ENCODE assay signal across 8 cellular contexts in the genomic region with DNA sequence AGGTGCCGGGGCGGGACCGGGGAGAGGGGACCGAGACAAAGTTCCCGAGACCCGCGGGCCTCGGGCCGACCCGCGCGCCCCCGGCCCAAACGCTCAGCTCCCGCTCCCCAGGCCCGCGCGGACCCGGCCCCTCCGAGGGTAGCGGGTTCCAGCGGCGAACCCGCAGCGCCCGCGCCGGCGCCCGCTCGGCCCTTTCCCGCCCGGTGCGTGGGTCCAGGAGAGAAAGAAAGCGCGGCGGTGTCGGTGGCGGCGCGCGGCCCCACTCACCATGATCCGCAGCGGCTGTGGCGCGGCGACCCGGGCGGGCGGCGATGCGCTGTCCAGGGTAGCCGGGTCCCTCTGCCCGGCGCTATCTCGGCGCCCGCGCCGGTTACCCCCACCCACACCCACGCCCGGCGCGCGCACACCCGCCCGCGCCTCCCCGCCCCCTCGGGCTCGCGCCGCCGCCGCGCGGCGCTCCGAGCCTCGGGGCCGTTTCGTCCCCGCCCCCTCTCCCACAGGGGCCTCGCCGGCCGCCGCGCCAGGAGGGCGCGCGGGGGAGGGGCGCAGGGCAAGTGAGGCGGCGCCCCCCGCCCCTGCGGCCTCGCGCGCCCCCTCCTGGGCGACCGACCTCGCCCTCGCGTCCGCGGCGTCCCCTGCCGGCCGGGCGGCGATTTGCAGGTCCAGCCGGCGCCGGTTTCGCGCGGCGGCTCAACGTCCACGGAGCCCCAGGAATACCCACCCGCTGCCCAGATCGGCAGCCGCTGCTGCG. TPM values are rescaled to one million over a fixed set of nuclear protein-coding genes. Genes with fewer than 3 reads are reported as not detected.
DNase-seq lines count a peak whose midpoint lies in the region; ATAC-seq and TF ChIP-seq lines count a peak whose summit lies in the region.

A gene with protein sequence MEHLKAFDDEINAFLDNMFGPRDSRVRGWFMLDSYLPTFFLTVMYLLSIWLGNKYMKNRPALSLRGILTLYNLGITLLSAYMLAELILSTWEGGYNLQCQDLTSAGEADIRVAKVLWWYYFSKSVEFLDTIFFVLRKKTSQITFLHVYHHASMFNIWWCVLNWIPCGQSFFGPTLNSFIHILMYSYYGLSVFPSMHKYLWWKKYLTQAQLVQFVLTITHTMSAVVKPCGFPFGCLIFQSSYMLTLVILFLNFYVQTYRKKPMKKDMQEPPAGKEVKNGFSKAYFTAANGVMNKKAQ (minus strand): TSS at position 345 of the 751 bp plus-strand sequence. CDS start 75 bp downstream, at position 270.

- H3K27ac ChIP-seq in fibroblast of lung (ENCODE audit: insufficient read depth, low read length) = no peak within 1 kb of the TSS

- no peaks in the 10 kb centered on the region for H3K9me3 ChIP-seq in fibroblast of lung (ENCODE audit: control insufficient read depth, insufficient read depth, low read depth, low read length)
- H3K9me3 ChIP-seq in neuron (ENCODE audit: low read length) = no peaks in the 10 kb centered on the region

- peaks cover 2% of the 10 kb centered on the region for H3K9me3 Mint-ChIP-seq in activated CD8-positive, alpha-beta memory T cell treated with anti-CD3 and anti-CD28 coated beads, Interleukin-2, amount 10 ng/mL, durations not matched to agents 7 days and 5 days (ENCODE audit: low read depth)
- H3K9me3 Mint-ChIP-seq in activated CD4-positive, alpha-beta memory T cell treated with anti-CD3 and anti-CD28 coated beads for 36 hours = no peaks in the 10 kb centered on the region

- peaks cover 2% of the 10 kb centered on the region for H3K36me3 Mint-ChIP-seq in activated CD8-positive, alpha-beta memory T cell treated with anti-CD3 and anti-CD28 coated beads, Interleukin-2, amount 10 ng/mL, durations not matched to agents 7 days and 5 days
- no peaks in the 10 kb centered on the region for H3K36me3 Mint-ChIP-seq in activated CD4-positive, alpha-beta memory T cell treated with anti-CD3 and anti-CD28 coated beads for 36 hours

- H3K4me2 ChIP-seq in fibroblast of lung (ENCODE audit: extremely low read depth, insufficient read depth, low read length) = peak within 1 kb of the TSS; percentile 59

- intact Hi-C loops in activated CD4-positive, alpha-beta memory T cell treated with anti-CD3 and anti-CD28 coated beads for 36 hours (cut with micrococcal nuclease) = no loop called here

- no peak for DNase-seq in activated CD8-positive, alpha-beta memory T cell treated with anti-CD3 and anti-CD28 coated beads, Interleukin-2, amount 10 ng/mL, durations not matched to agents 7 days and 5 days
- DNase-seq in activated CD8-positive, alpha-beta memory T cell treated with anti-CD3 and anti-CD28 coated beads for 24 hours = no peak
- DNase-seq in HUDEP-2 (lab: John Stamatoyannopoulos, UW; ENCODE audit: unreplicated experiment in 76 of 76) (peak in 53 of 76 experiments; percentile 23 to 85 (median 59)), fibroblast of lung (ENCODE audit: low read depth in 2 of 2) (peak; percentile 37 to 54)
- peak; percentile 27 for DNase-seq in activated CD4-positive, alpha-beta memory T cell treated with anti-CD3 and anti-CD28 coated beads for 36 hours

- no peaks in the 10 kb centered on the region for H3K36me3 ChIP-seq in fibroblast of lung (ENCODE audit: control insufficient read depth, insufficient read depth, low read length)
- no peaks in the 10 kb centered on the region for H3K36me3 ChIP-seq in neuron (ENCODE audit: insufficient read depth, low read length)

- peak; percentile 43 to 48 for TF ChIP-seq CTCF in fibroblast of lung (conservative IDR thresholded peaks at IDR 0.05 in 1 of 2, IDR thresholded peaks at IDR 0.05 in 1 of 2; ENCODE audit: low read depth in 1 of 2, low read length in 2 of 2)

- no peaks in the 10 kb centered on the region for H3K79me2 ChIP-seq in fibroblast of lung (ENCODE audit: control insufficient read depth, insufficient read depth, low read length)

- peak; percentile 80 for ATAC-seq in activated CD8-positive, alpha-beta memory T cell treated with anti-CD3 and anti-CD28 coated beads, Interleukin-2, amount 10 ng/mL, durations not matched to agents 7 days and 5 days
- ATAC-seq in GM21619 (IDR thresholded peaks at IDR 0.05; ENCODE audit: unreplicated experiment) = no peak
- ATAC-seq in GM21737 (IDR thresholded peaks at IDR 0.05; ENCODE audit: unreplicated experiment) = no peak

- H2AFZ ChIP-seq in fibroblast of lung (ENCODE audit: low read length) = peak within 1 kb of the TSS; percentile 21
- H2AFZ ChIP-seq in neuron (ENCODE audit: low read depth, low read length) = peak within 1 kb of the TSS; percentile 87

- H3K27me3 Mint-ChIP-seq in activated CD8-positive, alpha-beta memory T cell treated with anti-CD3 and anti-CD28 coated beads, Interleukin-2, amount 10 ng/mL, durations not matched to agents 7 days and 5 days = peaks cover 77% of the 10 kb centered on the region
- H3K27me3 Mint-ChIP-seq in activated CD4-positive, alpha-beta memory T cell treated with anti-CD3 and anti-CD28 coated beads for 36 hours = peaks cover 46% of the 10 kb centered on the region

- peak within 1 kb of the TSS; percentile 23 for H3K9ac ChIP-seq in fibroblast of lung (ENCODE audit: insufficient read depth, low read length)

- no peaks in the 10 kb centered on the region for H4K20me1 ChIP-seq in fibroblast of lung (ENCODE audit: control insufficient read depth, extremely low read depth, insufficient read depth, low read length)

- H3K4me1 ChIP-seq in fibroblast of lung (ENCODE audit: control insufficient read depth, extremely low read depth, insufficient read depth, low read length) (no peaks in the 10 kb centered on the region), neuron (ENCODE audit: insufficient read depth, low read length) (peaks cover 13% of the 10 kb centered on the region)

- CTCF ChIA-PET in activated CD8-positive, alpha-beta memory T cell treated with anti-CD3 and anti-CD28 coated beads, Interleukin-2, amount 10 ng/mL, durations not matched to agents 7 days and 5 days (lab: Charles Lee) = no interaction called here
- CTCF ChIA-PET in activated CD4-positive, alpha-beta memory T cell treated with anti-CD3 and anti-CD28 coated beads for 36 hours (lab: Charles Lee) = interaction anchor here (0.6 kb wide), 1 partner anchor 565 kb away, joined by 4 read pairs; no protein-coding TSS in a partner anchor

- H3K27ac Mint-ChIP-seq in activated CD8-positive, alpha-beta memory T cell treated with anti-CD3 and anti-CD28 coated beads, Interleukin-2, amount 10 ng/mL, durations not matched to agents 7 days and 5 days = no peak within 1 kb of the TSS
- H3K27ac Mint-ChIP-seq in activated CD4-positive, alpha-beta memory T cell treated with anti-CD3 and anti-CD28 coated beads for 36 hours = no peak within 1 kb of the TSS

- H3K27me3 ChIP-seq in fibroblast of lung (ENCODE audit: control insufficient read depth, insufficient read depth, low read length) (peaks cover 11% of the 10 kb centered on the region), neuron (ENCODE audit: insufficient read depth, low read length) (no peaks in the 10 kb centered on the region)

- POLR2A ChIA-PET in activated CD4-positive, alpha-beta memory T cell treated with anti-CD3 and anti-CD28 coated beads for 36 hours (lab: Charles Lee) = no interaction called here

- peak within 1 kb of the TSS; percentile 37 to 59 (median 58) for H3K4me3 ChIP-seq in fibroblast of lung (replicated peaks in 1 of 4; ENCODE audit: control extremely low read depth in 1 of 4, insufficient read depth in 1 of 4, low read depth in 3 of 4, low read length in 4 of 4)
- peak within 1 kb of the TSS; percentile 83 for H3K4me3 ChIP-seq in neuron (ENCODE audit: low read length)

- H3K4me1 Mint-ChIP-seq in activated CD8-positive, alpha-beta memory T cell treated with anti-CD3 and anti-CD28 coated beads, Interleukin-2, amount 10 ng/mL, durations not matched to agents 7 days and 5 days = peaks cover 12% of the 10 kb centered on the region
- peaks cover 14% of the 10 kb centered on the region for H3K4me1 Mint-ChIP-seq in activated CD4-positive, alpha-beta memory T cell treated with anti-CD3 and anti-CD28 coated beads for 36 hours (ENCODE audit: low read depth)

- peak within 1 kb of the TSS; percentile 54 for H3K4me3 Mint-ChIP-seq in activated CD8-positive, alpha-beta memory T cell treated with anti-CD3 and anti-CD28 coated beads, Interleukin-2, amount 10 ng/mL, durations not matched to agents 7 days and 5 days
- H3K4me3 Mint-ChIP-seq in activated CD4-positive, alpha-beta memory T cell treated with anti-CD3 and anti-CD28 coated beads for 36 hours = peak within 1 kb of the TSS; percentile 63

RNA-seq across cellular contexts. Expression of the gene that starts here (rescaled TPM):
- not detected for total RNA-seq in activated CD8-positive, alpha-beta memory T cell treated with anti-CD3 and anti-CD28 coated beads, Interleukin-2, amount 10 ng/mL, durations not matched to agents 7 days and 5 days
- total RNA-seq in activated CD4-positive, alpha-beta memory T cell treated with anti-CD3 and anti-CD28 coated beads for 36 hours = not detected
- total RNA-seq in fibroblast of lung = under 0.01 and 1.0 TPM in 2 replicates
- 1.7 and 13.9 TPM in 2 replicates for polyA plus RNA-seq in fibroblast of lung
- polyA plus RNA-seq in fibroblast of lung (2012) = 1.1 and 8.5 TPM in 2 replicates
- polyA minus RNA-seq in fibroblast of lung (ENCODE audit: low replicate concordance) = 1.0 and 3.7 TPM in 2 replicates

Comparison
In these comparisons a context has a peak if more than half of its experiments do, and no peak if none do; other contexts are left out.
1. Peak in ATAC-seq in activated CD8-positive, alpha-beta memory T cell treated with anti-CD3 and anti-CD28 coated beads, Interleukin-2, amount 10 ng/mL, durations not matched to agents 7 days and 5 days; RNA of the gene not detected or under 1 TPM.
2. Peak in DNase-seq in activated CD4-positive, alpha-beta memory T cell treated with anti-CD3 and anti-CD28 coated beads for 36 hours; RNA of the gene not detected or under 1 TPM.
3. DNase-seq: peak in HUDEP-2 (53 of 76) and fibroblast of lung (2 of 2); none in activated CD8-positive, alpha-beta memory T cell treated with anti-CD3 and anti-CD28 coated beads, Interleukin-2, amount 10 ng/mL, durations not matched to agents 7 days and 5 days (single experiment) and activated CD8-positive, alpha-beta memory T cell treated with anti-CD3 and anti-CD28 coated beads for 24 hours (single experiment).